Comparison of ENCODE assay signal across 1 cellular context in the genomic region with DNA sequence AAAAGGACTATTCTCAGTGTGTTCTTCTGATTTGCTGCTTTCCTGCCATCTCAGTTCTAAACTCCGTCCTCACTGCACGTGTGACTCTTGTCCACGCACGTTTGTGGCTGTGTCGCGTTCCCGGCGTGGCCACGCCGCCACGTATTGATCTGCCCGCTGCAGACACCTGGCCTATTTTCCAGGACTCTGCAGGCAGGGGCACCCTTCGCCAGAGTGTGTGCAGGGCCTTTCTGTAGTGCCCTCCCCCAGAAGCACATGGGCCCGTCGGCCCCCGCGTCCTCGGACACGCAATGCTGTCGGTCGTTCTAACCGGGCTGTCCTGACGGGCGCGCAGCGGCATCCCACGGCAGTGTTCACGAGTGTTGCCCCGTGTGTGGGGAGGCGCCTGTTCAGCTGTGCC.
TF ChIP-seq lines count a peak whose summit lies in the region.

No MANE protein-coding gene starts in this region.

TF ChIP-seq in WTC11, 78 proteins besides CTCF, POLR2A, EP300 and RAD21 (continued from another document):
- TF ChIP-seq, protein P1, sequence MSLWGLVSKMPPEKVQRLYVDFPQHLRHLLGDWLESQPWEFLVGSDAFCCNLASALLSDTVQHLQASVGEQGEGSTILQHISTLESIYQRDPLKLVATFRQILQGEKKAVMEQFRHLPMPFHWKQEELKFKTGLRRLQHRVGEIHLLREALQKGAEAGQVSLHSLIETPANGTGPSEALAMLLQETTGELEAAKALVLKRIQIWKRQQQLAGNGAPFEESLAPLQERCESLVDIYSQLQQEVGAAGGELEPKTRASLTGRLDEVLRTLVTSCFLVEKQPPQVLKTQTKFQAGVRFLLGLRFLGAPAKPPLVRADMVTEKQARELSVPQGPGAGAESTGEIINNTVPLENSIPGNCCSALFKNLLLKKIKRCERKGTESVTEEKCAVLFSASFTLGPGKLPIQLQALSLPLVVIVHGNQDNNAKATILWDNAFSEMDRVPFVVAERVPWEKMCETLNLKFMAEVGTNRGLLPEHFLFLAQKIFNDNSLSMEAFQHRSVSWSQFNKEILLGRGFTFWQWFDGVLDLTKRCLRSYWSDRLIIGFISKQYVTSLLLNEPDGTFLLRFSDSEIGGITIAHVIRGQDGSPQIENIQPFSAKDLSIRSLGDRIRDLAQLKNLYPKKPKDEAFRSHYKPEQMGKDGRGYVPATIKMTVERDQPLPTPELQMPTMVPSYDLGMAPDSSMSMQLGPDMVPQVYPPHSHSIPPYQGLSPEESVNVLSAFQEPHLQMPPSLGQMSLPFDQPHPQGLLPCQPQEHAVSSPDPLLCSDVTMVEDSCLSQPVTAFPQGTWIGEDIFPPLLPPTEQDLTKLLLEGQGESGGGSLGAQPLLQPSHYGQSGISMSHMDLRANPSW (CRISPR knock-in tag; conservative IDR thresholded peaks at IDR 0.05; ENCODE audit: low read depth), result no peak
- TF ChIP-seq ATF1 (CRISPR knock-in tag; IDR thresholded peaks at IDR 0.05), result no peak
- TF ChIP-seq TEAD4 (CRISPR knock-in tag; IDR thresholded peaks at IDR 0.05), result no peak
- TF ChIP-seq, protein P2, sequence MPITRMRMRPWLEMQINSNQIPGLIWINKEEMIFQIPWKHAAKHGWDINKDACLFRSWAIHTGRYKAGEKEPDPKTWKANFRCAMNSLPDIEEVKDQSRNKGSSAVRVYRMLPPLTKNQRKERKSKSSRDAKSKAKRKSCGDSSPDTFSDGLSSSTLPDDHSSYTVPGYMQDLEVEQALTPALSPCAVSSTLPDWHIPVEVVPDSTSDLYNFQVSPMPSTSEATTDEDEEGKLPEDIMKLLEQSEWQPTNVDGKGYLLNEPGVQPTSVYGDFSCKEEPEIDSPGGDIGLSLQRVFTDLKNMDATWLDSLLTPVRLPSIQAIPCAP (CRISPR knock-in tag; IDR thresholded peaks at IDR 0.05), result no peak
- TF ChIP-seq, protein P3, sequence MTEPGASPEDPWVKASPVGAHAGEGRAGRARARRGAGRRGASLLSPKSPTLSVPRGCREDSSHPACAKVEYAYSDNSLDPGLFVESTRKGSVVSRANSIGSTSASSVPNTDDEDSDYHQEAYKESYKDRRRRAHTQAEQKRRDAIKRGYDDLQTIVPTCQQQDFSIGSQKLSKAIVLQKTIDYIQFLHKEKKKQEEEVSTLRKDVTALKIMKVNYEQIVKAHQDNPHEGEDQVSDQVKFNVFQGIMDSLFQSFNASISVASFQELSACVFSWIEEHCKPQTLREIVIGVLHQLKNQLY (CRISPR knock-in tag; IDR thresholded peaks at IDR 0.05), result no peak
- TF ChIP-seq, protein P4, sequence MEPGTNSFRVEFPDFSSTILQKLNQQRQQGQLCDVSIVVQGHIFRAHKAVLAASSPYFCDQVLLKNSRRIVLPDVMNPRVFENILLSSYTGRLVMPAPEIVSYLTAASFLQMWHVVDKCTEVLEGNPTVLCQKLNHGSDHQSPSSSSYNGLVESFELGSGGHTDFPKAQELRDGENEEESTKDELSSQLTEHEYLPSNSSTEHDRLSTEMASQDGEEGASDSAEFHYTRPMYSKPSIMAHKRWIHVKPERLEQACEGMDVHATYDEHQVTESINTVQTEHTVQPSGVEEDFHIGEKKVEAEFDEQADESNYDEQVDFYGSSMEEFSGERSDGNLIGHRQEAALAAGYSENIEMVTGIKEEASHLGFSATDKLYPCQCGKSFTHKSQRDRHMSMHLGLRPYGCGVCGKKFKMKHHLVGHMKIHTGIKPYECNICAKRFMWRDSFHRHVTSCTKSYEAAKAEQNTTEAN (CRISPR knock-in tag; IDR thresholded peaks at IDR 0.05), result no peak
- TF ChIP-seq RORB (CRISPR knock-in tag; IDR thresholded peaks at IDR 0.05), result no peak
- no peak for TF ChIP-seq GABPB1 (CRISPR knock-in tag; IDR thresholded peaks at IDR 0.05)
- no peak for TF ChIP-seq NR1H2 (CRISPR knock-in tag; IDR thresholded peaks at IDR 0.05)
- no peak for TF ChIP-seq ZNF671 (CRISPR knock-in tag; IDR thresholded peaks at IDR 0.05)
- no peak for TF ChIP-seq SMAD3 (CRISPR knock-in tag; IDR thresholded peaks at IDR 0.05; ENCODE audit: borderline replicate concordance)
- no peak for TF ChIP-seq SP1 (CRISPR knock-in tag; conservative IDR thresholded peaks at IDR 0.05)
- TF ChIP-seq OVOL2 (CRISPR knock-in tag; IDR thresholded peaks at IDR 0.05; ENCODE audit: borderline replicate concordance), result no peak
- TF ChIP-seq, protein P5, sequence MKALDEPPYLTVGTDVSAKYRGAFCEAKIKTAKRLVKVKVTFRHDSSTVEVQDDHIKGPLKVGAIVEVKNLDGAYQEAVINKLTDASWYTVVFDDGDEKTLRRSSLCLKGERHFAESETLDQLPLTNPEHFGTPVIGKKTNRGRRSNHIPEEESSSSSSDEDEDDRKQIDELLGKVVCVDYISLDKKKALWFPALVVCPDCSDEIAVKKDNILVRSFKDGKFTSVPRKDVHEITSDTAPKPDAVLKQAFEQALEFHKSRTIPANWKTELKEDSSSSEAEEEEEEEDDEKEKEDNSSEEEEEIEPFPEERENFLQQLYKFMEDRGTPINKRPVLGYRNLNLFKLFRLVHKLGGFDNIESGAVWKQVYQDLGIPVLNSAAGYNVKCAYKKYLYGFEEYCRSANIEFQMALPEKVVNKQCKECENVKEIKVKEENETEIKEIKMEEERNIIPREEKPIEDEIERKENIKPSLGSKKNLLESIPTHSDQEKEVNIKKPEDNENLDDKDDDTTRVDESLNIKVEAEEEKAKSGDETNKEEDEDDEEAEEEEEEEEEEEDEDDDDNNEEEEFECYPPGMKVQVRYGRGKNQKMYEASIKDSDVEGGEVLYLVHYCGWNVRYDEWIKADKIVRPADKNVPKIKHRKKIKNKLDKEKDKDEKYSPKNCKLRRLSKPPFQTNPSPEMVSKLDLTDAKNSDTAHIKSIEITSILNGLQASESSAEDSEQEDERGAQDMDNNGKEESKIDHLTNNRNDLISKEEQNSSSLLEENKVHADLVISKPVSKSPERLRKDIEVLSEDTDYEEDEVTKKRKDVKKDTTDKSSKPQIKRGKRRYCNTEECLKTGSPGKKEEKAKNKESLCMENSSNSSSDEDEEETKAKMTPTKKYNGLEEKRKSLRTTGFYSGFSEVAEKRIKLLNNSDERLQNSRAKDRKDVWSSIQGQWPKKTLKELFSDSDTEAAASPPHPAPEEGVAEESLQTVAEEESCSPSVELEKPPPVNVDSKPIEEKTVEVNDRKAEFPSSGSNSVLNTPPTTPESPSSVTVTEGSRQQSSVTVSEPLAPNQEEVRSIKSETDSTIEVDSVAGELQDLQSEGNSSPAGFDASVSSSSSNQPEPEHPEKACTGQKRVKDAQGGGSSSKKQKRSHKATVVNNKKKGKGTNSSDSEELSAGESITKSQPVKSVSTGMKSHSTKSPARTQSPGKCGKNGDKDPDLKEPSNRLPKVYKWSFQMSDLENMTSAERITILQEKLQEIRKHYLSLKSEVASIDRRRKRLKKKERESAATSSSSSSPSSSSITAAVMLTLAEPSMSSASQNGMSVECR (CRISPR knock-in tag; IDR thresholded peaks at IDR 0.05; ENCODE audit: borderline replicate concordance), result no peak
- TF ChIP-seq, protein P6, sequence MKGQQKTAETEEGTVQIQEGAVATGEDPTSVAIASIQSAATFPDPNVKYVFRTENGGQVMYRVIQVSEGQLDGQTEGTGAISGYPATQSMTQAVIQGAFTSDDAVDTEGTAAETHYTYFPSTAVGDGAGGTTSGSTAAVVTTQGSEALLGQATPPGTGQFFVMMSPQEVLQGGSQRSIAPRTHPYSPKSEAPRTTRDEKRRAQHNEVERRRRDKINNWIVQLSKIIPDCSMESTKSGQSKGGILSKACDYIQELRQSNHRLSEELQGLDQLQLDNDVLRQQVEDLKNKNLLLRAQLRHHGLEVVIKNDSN (CRISPR knock-in tag; IDR thresholded peaks at IDR 0.05), result no peak
- TF ChIP-seq, protein P7, sequence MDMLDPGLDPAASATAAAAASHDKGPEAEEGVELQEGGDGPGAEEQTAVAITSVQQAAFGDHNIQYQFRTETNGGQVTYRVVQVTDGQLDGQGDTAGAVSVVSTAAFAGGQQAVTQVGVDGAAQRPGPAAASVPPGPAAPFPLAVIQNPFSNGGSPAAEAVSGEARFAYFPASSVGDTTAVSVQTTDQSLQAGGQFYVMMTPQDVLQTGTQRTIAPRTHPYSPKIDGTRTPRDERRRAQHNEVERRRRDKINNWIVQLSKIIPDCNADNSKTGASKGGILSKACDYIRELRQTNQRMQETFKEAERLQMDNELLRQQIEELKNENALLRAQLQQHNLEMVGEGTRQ (CRISPR knock-in tag; IDR thresholded peaks at IDR 0.05), result no peak
- TF ChIP-seq, protein P8, sequence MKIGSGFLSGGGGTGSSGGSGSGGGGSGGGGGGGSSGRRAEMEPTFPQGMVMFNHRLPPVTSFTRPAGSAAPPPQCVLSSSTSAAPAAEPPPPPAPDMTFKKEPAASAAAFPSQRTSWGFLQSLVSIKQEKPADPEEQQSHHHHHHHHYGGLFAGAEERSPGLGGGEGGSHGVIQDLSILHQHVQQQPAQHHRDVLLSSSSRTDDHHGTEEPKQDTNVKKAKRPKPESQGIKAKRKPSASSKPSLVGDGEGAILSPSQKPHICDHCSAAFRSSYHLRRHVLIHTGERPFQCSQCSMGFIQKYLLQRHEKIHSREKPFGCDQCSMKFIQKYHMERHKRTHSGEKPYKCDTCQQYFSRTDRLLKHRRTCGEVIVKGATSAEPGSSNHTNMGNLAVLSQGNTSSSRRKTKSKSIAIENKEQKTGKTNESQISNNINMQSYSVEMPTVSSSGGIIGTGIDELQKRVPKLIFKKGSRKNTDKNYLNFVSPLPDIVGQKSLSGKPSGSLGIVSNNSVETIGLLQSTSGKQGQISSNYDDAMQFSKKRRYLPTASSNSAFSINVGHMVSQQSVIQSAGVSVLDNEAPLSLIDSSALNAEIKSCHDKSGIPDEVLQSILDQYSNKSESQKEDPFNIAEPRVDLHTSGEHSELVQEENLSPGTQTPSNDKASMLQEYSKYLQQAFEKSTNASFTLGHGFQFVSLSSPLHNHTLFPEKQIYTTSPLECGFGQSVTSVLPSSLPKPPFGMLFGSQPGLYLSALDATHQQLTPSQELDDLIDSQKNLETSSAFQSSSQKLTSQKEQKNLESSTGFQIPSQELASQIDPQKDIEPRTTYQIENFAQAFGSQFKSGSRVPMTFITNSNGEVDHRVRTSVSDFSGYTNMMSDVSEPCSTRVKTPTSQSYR (CRISPR knock-in tag; IDR thresholded peaks at IDR 0.05), result no peak
- TF ChIP-seq NR2C2 (CRISPR knock-in tag; IDR thresholded peaks at IDR 0.05), result no peak
